In the genomic region with DNA sequence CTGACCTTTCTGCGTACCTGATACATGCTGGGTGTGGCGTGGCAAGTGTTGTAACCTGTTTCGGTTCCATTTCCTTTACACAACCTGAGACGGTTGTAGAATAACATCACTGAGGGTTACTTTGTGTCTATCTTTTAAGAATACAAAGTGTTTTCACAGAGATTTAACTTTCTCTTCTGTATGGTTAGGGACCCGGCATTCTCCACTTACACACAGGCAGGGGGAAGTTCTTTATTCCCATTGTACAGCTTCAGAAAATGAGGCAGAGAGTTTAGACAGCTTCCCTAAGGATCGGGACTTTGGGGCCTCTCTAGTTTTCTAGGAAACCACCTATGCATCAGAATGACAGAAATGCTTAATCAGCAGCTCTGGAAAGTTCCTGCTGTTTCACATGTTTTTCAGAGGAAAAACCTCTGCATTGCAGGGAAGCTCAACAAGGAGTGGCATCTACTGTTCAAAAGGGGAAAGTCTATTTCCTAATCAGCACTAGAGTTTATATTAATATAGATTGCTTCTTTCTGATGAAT, we compare ENCODE assay signal across 8 cellular contexts. TPM values are rescaled to one million over a fixed set of nuclear protein-coding genes. Genes with fewer than 3 reads are reported as not detected.
DNase-seq lines count a peak whose midpoint lies in the region; ATAC-seq and TF ChIP-seq lines count a peak whose summit lies in the region.

No MANE protein-coding gene starts in this region.

- H3K27me3 Mint-ChIP-seq in H9 (ENCODE audit: low read depth) = peaks cover 11% of the 10 kb centered on the region
- H3K27me3 Mint-ChIP-seq in natural killer cell treated with Interleukin-12 subunit alpha and Interleukin-12 subunit beta and Interleukin-15 and Interleukin-18, amount 100 ng/mL, for 72 hours = no peaks in the 10 kb centered on the region

- no peak overlapping the region for H2BK12ac ChIP-seq in H9 (ENCODE audit: insufficient read length, low read depth, low read length)

- no peak overlapping the region for H2AFZ ChIP-seq in H9 (ENCODE audit: low read length)

- no peak overlapping the region for H3K23ac ChIP-seq in H9 (ENCODE audit: insufficient read length, low read depth, low read length)

- TF ChIP-seq CTCF in H9 (conservative IDR thresholded peaks at IDR 0.05) (no peak), NB4 (IDR thresholded peaks at IDR 0.05; ENCODE audit: low read depth, low read length) (no peak)

- no peak overlapping the region for H4K91ac ChIP-seq in H9 (ENCODE audit: insufficient read length, low read depth, low read length)

- H4K20me1 ChIP-seq in H9 (ENCODE audit: control insufficient read depth, insufficient read depth, insufficient read length) = no peaks in the 10 kb centered on the region

- H3K79me1 ChIP-seq in H9 (ENCODE audit: insufficient read depth, low read depth, low read length, poor library complexity, severe bottlenecking) = no peaks in the 10 kb centered on the region

- no peak overlapping the region for H3K18ac ChIP-seq in H9 (ENCODE audit: insufficient read length, low read depth, low read length)

- H3K56ac ChIP-seq in H9 (ENCODE audit: insufficient read length, low read depth, low read length) = no peak overlapping the region

- TF ChIP-seq POLR2A in NB4 (IDR thresholded peaks at IDR 0.05; ENCODE audit: extremely low read depth, insufficient read length) = no peak

- no peak overlapping the region for H2AK5ac ChIP-seq in H9 (ENCODE audit: insufficient read length, low read length)

- H3K4me1 ChIP-seq in H9 (ENCODE audit: insufficient read depth, low read length) (peaks cover 3% of the 10 kb centered on the region; the same call in 1 of the 2 replicates), duodenal mucosa (ENCODE audit: control insufficient read depth in 1 of 2, insufficient read depth in 2 of 2, low read length in 2 of 2) (peaks cover 11 to 12% of the 10 kb centered on the region in 2 donors)

- H3K36me3 Mint-ChIP-seq in H9 (ENCODE audit: insufficient read depth in 1 of 3, low read depth in 3 of 3) = no peaks in the 10 kb centered on the region
- no peaks in the 10 kb centered on the region for H3K36me3 Mint-ChIP-seq in natural killer cell treated with Interleukin-12 subunit alpha and Interleukin-12 subunit beta and Interleukin-15 and Interleukin-18, amount 100 ng/mL, for 72 hours

- no peaks in the 10 kb centered on the region for H3K27me3 ChIP-seq in H9 (ENCODE audit: insufficient read depth, low read length)
- H3K27me3 ChIP-seq in duodenal mucosa (ENCODE audit: control insufficient read depth in 1 of 2, insufficient read depth in 2 of 2, low read length in 2 of 2) = no peaks in the 10 kb centered on the region

- no peak overlapping the region for H4K5ac ChIP-seq in H9 (ENCODE audit: insufficient read length, low read depth, low read length)

- peak overlapping the region; percentile 36 to 75 (median 63); a peak in 2 of 7 replicates for H3K27ac Mint-ChIP-seq in H9
- peak overlapping the region; percentile 79 to 82 for H3K27ac Mint-ChIP-seq in natural killer cell treated with Interleukin-12 subunit alpha and Interleukin-12 subunit beta and Interleukin-15 and Interleukin-18, amount 100 ng/mL, for 72 hours

- H3K79me2 ChIP-seq in H9 (ENCODE audit: insufficient read depth, low read length) = no peaks in the 10 kb centered on the region

- H3K4me3 ChIP-seq in NB4 (ENCODE audit: low read depth, low read length) = peak overlapping the region; percentile 56
- H3K4me3 ChIP-seq in duodenal mucosa (ENCODE audit: low read depth in 1 of 2, low read length in 2 of 2) = peak overlapping the region; percentile 88 to 90

- H2BK20ac ChIP-seq in H9 (ENCODE audit: low read depth, low read length, poor library complexity, severe bottlenecking) = no peak overlapping the region

- no peak overlapping the region for H2BK5ac ChIP-seq in H9 (ENCODE audit: insufficient read length, low read length)

- no peak overlapping the region for H2BK120ac ChIP-seq in H9 (ENCODE audit: low read depth, low read length, poor library complexity, severe bottlenecking)

- H3K4me1 Mint-ChIP-seq in H9 = peaks cover 18 to 23% of the 10 kb centered on the region in 2 experiments
- peaks cover 35 to 36% of the 10 kb centered on the region in 2 donors for H3K4me1 Mint-ChIP-seq in natural killer cell treated with Interleukin-12 subunit alpha and Interleukin-12 subunit beta and Interleukin-15 and Interleukin-18, amount 100 ng/mL, for 72 hours (ENCODE audit: low read depth in 2 of 2)

- no peaks in the 10 kb centered on the region for H3K9me3 ChIP-seq in H9 (ENCODE audit: control insufficient read depth, low read depth, low read length)
- no peaks in the 10 kb centered on the region for H3K9me3 ChIP-seq in duodenal mucosa (ENCODE audit: control insufficient read depth in 1 of 2, low read length in 2 of 2)

- H3K9me3 Mint-ChIP-seq in H9 = no peaks in the 10 kb centered on the region
- no peaks in the 10 kb centered on the region for H3K9me3 Mint-ChIP-seq in natural killer cell treated with Interleukin-12 subunit alpha and Interleukin-12 subunit beta and Interleukin-15 and Interleukin-18, amount 100 ng/mL, for 72 hours

- DNase-seq in DMS53 (lab: John Stamatoyannopoulos, UW) = peak; percentile 45
- DNase-seq in DMS53 treated with DMSO at 0.1 percent for 48 hours (lab: John Stamatoyannopoulos, UW; ENCODE audit: unreplicated experiment) = no peak
- DNase-seq in H9 = no peak
- DNase-seq in NB4 (ENCODE audit: low read depth) = no peak
- no peak for DNase-seq in natural killer cell treated with Interleukin-12 subunit alpha and Interleukin-12 subunit beta and Interleukin-15 and Interleukin-18, amount 100 ng/mL, for 72 hours (ENCODE audit: low spot score)
- DNase-seq in NOMO-1 treated with dmso at 0.1 percent for 144 hours (lab: John Stamatoyannopoulos, UW; ENCODE audit: unreplicated experiment) = no peak
- DNase-seq in NCI-H2029 (lab: John Stamatoyannopoulos, UW) = no peak

- H3K9ac ChIP-seq in H9 (ENCODE audit: extremely low read depth, insufficient read length, low read length) = peak overlapping the region; percentile 53
- H3K9ac ChIP-seq in duodenal mucosa (ENCODE audit: low read depth in 1 of 2, low read length in 2 of 2) = peak overlapping the region; percentile 79 to 99

- peak overlapping the region; percentile 85 for H3K4me2 ChIP-seq in H9 (ENCODE audit: insufficient read depth, insufficient read length, low read length)

- no CpG with 5 or more reads among the region's 6 CpGs for WGBS in H9 (ENCODE audit: extremely low coverage, insufficient read length, low lambda C conversion rate)

- no peak overlapping the region for H3K27ac ChIP-seq in H9 (ENCODE audit: insufficient read length, low read depth, low read length)
- peak overlapping the region; percentile 95 for H3K27ac ChIP-seq in duodenal mucosa (ENCODE audit: low read depth, low read length)

- peaks cover 7% of the 10 kb centered on the region for H3K23me2 ChIP-seq in H9 (ENCODE audit: insufficient read length, low read depth, low read length, poor library complexity, severe bottlenecking)

- peak overlapping the region; percentile 87; the same call in 1 of the 2 replicates for H3K14ac ChIP-seq in H9 (ENCODE audit: insufficient read depth, low read length)

- H3K36me3 ChIP-seq in duodenal mucosa (ENCODE audit: control insufficient read depth in 1 of 2, insufficient read depth in 2 of 2, low read length in 2 of 2) = peaks cover 8 to 14% of the 10 kb centered on the region in 2 donors

- H3T11ph ChIP-seq in H9 (ENCODE audit: low read length) = no peak overlapping the region

- peak overlapping the region; percentile 84 to 86 for H3K4me3 Mint-ChIP-seq in H9
- peak overlapping the region; percentile 97 for H3K4me3 Mint-ChIP-seq in natural killer cell treated with Interleukin-12 subunit alpha and Interleukin-12 subunit beta and Interleukin-15 and Interleukin-18, amount 100 ng/mL, for 72 hours

- ATAC-seq in natural killer cell treated with Interleukin-12 subunit alpha and Interleukin-12 subunit beta and Interleukin-15 and Interleukin-18, amount 100 ng/mL, for 72 hours = no peak

- no peak overlapping the region for H2BK15ac ChIP-seq in H9 (ENCODE audit: low read depth, low read length)

- no peak overlapping the region for H4K8ac ChIP-seq in H9 (replicated peaks; ENCODE audit: insufficient read length, low read depth, low read length)

- H3K4ac ChIP-seq in H9 (ENCODE audit: low read depth, low read length) = no peak overlapping the region

RNA-seq across cellular contexts. Expression of a gene that starts 41.3 kb away (rescaled TPM):
- total RNA-seq in H9 (2021) = 50.3 and 52.3 TPM in 2 replicates
- total RNA-seq in natural killer cell treated with Interleukin-12 subunit alpha and Interleukin-12 subunit beta and Interleukin-15 and Interleukin-18, amount 100 ng/mL, for 72 hours = 100 to 1,000 TPM in 1 of 2 donors, 10 to 100 TPM in 1; 86.3 to 101 TPM
